Comparison of ENCODE assay signal across 1 cellular context in genomic region chr9:134003237-134003636, GRCh38.
A peak's percentile ranks its signal among the peaks of the same experiment; 100 is the strongest.
TF ChIP-seq lines count a peak whose summit lies in the region.

No MANE protein-coding gene starts in this region.

TF ChIP-seq in K562, 482 proteins besides CTCF, POLR2A, EP300 and RAD21:
- TF ChIP-seq JUN (IDR thresholded peaks at IDR 0.05; ENCODE audit: borderline replicate concordance, low read depth, low read length) (no peak), JUN (CRISPR knock-in tag; IDR thresholded peaks at IDR 0.05; ENCODE audit: borderline replicate concordance) (no peak), EHMT2 (IDR thresholded peaks at IDR 0.05) (peak; percentile 38; the same call in 1 of the 2 replicates)
